8 cellular contexts compared by ENCODE assay signal in the genomic region with DNA sequence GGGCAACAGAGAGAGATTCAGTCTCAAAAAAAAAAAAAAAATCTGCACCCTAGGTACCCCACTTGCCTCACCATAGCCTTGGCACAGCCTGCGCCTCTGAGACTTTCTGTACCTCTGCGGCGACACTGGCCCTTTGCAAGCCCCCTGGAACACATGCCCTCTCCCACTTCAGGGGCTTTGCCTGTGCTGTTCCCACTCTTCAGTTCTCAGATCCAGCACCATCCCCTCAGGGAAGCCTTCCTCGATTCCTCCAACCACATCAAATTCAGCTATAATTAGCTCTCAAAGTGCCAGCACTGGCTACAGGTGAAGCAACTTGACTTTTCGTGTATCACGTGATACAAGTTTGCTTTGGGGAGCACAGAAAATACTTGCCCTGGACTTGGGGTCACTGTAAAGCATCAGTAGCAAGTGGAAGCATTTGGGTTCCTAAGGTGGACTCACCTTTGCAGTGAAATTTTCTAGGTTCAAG. TPM values are rescaled to one million over a fixed set of nuclear protein-coding genes. Genes with fewer than 3 reads are reported as not detected.
DNase-seq lines count a peak whose midpoint lies in the region; ATAC-seq and TF ChIP-seq lines count a peak whose summit lies in the region.

No MANE protein-coding gene starts in this region.

- POLR2A ChIA-PET in Panc1 (lab: Charles Lee): interaction anchor here (0.6 to 1.1 kb wide), 2 partner anchors 24 to 179 kb away, joined by 4 to 8 read pairs; partner anchors contain the start of gene RNF114

- WGBS in esophagus muscularis mucosa: 22% methylated on average over 3 of the region's 6 CpGs

- H3K9me3 ChIP-seq in DOHH2 (ENCODE audit: control insufficient read depth, insufficient read depth, low read length) (no peaks in the 10 kb centered on the region), Panc1 (ENCODE audit: control insufficient read depth, insufficient read depth, low read depth, low read length) (no peaks in the 10 kb centered on the region), esophagus muscularis mucosa (no peaks in the 10 kb centered on the region)

- DNase-seq in Panc1 (ENCODE audit: low read depth, low spot score) (no peak), esophagus muscularis mucosa (ENCODE audit: extremely low spot score) (no peak), posterior vena cava (ENCODE audit: low spot score) (peak; percentile 58), HK-2 (ENCODE audit: unreplicated experiment) (no peak), SKM-1 (lab: John Stamatoyannopoulos, UW; ENCODE audit: unreplicated experiment) (no peak)

- H3K36me3 ChIP-seq in DOHH2 (ENCODE audit: control insufficient read depth, low read length) (peaks cover 17% of the 10 kb centered on the region), Panc1 (ENCODE audit: control insufficient read depth, insufficient read depth, low read length) (no peaks in the 10 kb centered on the region), esophagus muscularis mucosa (no peaks in the 10 kb centered on the region)

- H3K4me1 ChIP-seq in DOHH2 (ENCODE audit: control insufficient read depth, low read length) (peaks cover 71% of the 10 kb centered on the region), Panc1 (ENCODE audit: control insufficient read depth, insufficient read depth, low read length) (peaks cover 37% of the 10 kb centered on the region), esophagus muscularis mucosa (peaks cover 42 to 56% (median 53%) of the 10 kb centered on the region in 4 donors)

- TF ChIP-seq EP300 in esophagus muscularis mucosa (IDR thresholded peaks at IDR 0.05): no peak

- H3K4me2 ChIP-seq in DOHH2 (ENCODE audit: low read length): peak overlapping the region; percentile 97

- peaks cover 24% of the 10 kb centered on the region for H3F3A ChIP-seq in DOHH2 (ENCODE audit: control insufficient read depth, insufficient read depth)

- H4K20me1 ChIP-seq in DOHH2 (ENCODE audit: control insufficient read depth, insufficient read depth, low read depth, low read length): peaks cover 15% of the 10 kb centered on the region

- no TSS peak for BruUV-seq in Panc1 (replicated peaks; lab: Mats Ljungman, UMichigan)

- 0 out of 2 replicates have a peak overlapping the region, but pooled peaks have one; percentile 16 for H3K27ac ChIP-seq in DOHH2 (ENCODE audit: low read depth, low read length)
- peak overlapping the region; percentile 96 for H3K27ac ChIP-seq in Panc1 (ENCODE audit: low read length)
- peak overlapping the region; percentile 96 to 100 (median 98) for H3K27ac ChIP-seq in esophagus muscularis mucosa (replicated peaks in 1 of 4)

- H3K27me3 ChIP-seq in DOHH2 (ENCODE audit: control insufficient read depth, low read length) (no peaks in the 10 kb centered on the region), Panc1 (ENCODE audit: control insufficient read depth, insufficient read depth, low read length) (no peaks in the 10 kb centered on the region), esophagus muscularis mucosa (no peaks in the 10 kb centered on the region)

- no peaks in the 10 kb centered on the region for H3K9me2 ChIP-seq in DOHH2 (replicated peaks; ENCODE audit: control insufficient read depth, low read length)

- H3K4me3 ChIP-seq in DOHH2 (ENCODE audit: low read length) (peak overlapping the region; percentile 81), Panc1 (ENCODE audit: low read depth in 2 of 2, low read length in 2 of 2) (peak overlapping the region; percentile 61 to 77), esophagus muscularis mucosa (peak overlapping the region; percentile 48 to 62 (median 51))

- TF ChIP-seq CTCF in DOHH2 (IDR thresholded peaks at IDR 0.05; ENCODE audit: low read depth, low read length, poor library complexity, severe bottlenecking) (no peak), Panc1 (IDR thresholded peaks at IDR 0.05) (no peak), esophagus muscularis mucosa (IDR thresholded peaks at IDR 0.05) (no peak)

- ATAC-seq in Panc1: no peak
- ATAC-seq in HG03196 (IDR thresholded peaks at IDR 0.05; ENCODE audit: unreplicated experiment): no peak
- no peak for ATAC-seq in HG02798 (IDR thresholded peaks at IDR 0.05; ENCODE audit: poor library complexity, unreplicated experiment)

- intact Hi-C loops in Panc1 (cut with micrococcal nuclease; ENCODE audit: unreplicated experiment): no loop called here
- intact Hi-C loops in esophagus muscularis mucosa (cut with DNase I): no loop called here
- intact Hi-C loops in posterior vena cava (cut with DNase I): no loop called here

- CTCF ChIA-PET in Panc1 (lab: Charles Lee): interaction anchor here (0.6 to 0.8 kb wide), 2 partner anchors 136 to 214 kb away, joined by 3 to 5 read pairs; no protein-coding TSS in a partner anchor

- in situ Hi-C loops in Panc1 (cut with HindIII; ENCODE audit: low pct_unique_long_range_greater_than_20kb, low sequenced_read_pairs): no loop called here

- H3K79me2 ChIP-seq in DOHH2 (ENCODE audit: control insufficient read depth, low read length): peaks cover 55% of the 10 kb centered on the region

- TF ChIP-seq POLR2A in esophagus muscularis mucosa (IDR thresholded peaks at IDR 0.05; ENCODE audit: low read depth): no peak

RNA-seq across cellular contexts. Expression of gene UBE2V1, which starts 2.1 kb away (rescaled TPM):
- total RNA-seq in Panc1 (2021; ENCODE audit: unreplicated experiment): 115 TPM
- polyA plus RNA-seq in Panc1 (2012; ENCODE audit: insufficient read length): 54.8 TPM
- 100 to 1,000 TPM in 1 of 4 donors, 10 to 100 TPM in 3; 66.8 to 104 (median 78.3) TPM for total RNA-seq in esophagus muscularis mucosa
- 10 to 100 TPM; 77.0 to 89.4 TPM for total RNA-seq in posterior vena cava

RNA-seq across cellular contexts. Expression of gene PEDS1, which starts 38.4 kb away (rescaled TPM):
- total RNA-seq in Panc1 (2021; ENCODE audit: unreplicated experiment): 88.9 TPM
- 209 TPM for polyA plus RNA-seq in Panc1 (2012; ENCODE audit: insufficient read length)
- total RNA-seq in esophagus muscularis mucosa: 10 to 100 TPM; 22.2 to 50.3 (median 30.7) TPM
- total RNA-seq in posterior vena cava: 10 to 100 TPM; 31.5 to 35.5 TPM

Comparison
In these comparisons a context has a peak if more than half of its experiments do, and no peak if none do; other contexts are left out.
1. H3K27ac ChIP-seq: peak in every context shown above with its lines; median percentile 98 in esophagus muscularis mucosa; 96 in Panc1; 16 in DOHH2.